ENCODE assay signal across 8 cellular contexts in the genomic region with DNA sequence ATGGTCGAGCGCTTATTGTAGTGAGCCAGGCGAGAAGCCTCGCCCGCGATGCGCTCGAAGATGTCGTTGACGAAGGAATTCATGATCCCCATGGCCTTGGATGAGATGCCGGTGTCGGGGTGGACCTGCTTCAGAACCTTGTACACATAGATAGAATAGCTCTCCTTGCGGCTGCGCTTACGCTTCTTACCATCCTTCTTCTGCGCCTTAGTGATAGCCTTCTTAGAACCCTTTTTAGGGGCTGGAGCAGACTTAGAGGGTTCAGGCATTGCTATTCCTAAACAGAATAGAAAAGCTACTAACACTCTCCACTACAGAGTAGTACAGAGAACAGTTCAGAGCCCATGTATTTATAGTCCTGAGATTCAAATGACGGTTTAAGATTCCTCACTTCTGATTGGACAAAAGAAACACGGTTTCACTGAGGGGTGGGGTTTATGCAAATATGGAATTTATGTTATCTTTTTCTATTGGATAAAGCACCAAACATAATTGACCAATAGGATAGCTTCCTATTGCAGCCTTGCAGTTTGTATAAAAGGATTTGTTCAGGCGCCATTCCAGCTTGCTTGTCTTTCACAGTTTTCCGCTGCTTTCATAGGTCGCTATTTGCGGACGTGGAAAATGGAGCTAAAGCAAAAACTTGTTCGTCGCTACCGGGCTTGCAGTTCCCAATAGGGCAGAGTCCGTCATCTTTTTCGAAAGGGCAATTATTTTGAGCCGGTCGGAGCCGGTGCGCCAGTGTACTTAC. TPM values are rescaled to one million over a fixed set of nuclear protein-coding genes. Genes with fewer than 3 reads are reported as not detected.
DNase-seq lines count a peak whose midpoint lies in the region; ATAC-seq and TF ChIP-seq lines count a peak whose summit lies in the region.

No MANE protein-coding gene starts in this region.

- no peaks in the 10 kb centered on the region for H3K79me2 ChIP-seq in PC-3 (ENCODE audit: low read length)

- H3K4me1 ChIP-seq in PC-3 (ENCODE audit: insufficient read depth, low read length): peaks cover 21% of the 10 kb centered on the region

- TSS peak; percentile 97 for BruUV-seq in PC-3 (replicated peaks; lab: Mats Ljungman, UMichigan)

- no peaks in the 10 kb centered on the region for H3K36me3 ChIP-seq in PC-3 (ENCODE audit: low read depth, low read length)

- TF ChIP-seq POLR2A in GM18951 (IDR thresholded peaks at IDR 0.05; ENCODE audit: extremely low read depth, insufficient read depth, insufficient read length): peak; percentile 89

- H3K27me3 ChIP-seq in PC-3 (ENCODE audit: low read length): no peaks in the 10 kb centered on the region

- H3K9me2 ChIP-seq in PC-3 (replicated peaks; ENCODE audit: low read length): no peaks in the 10 kb centered on the region

- H3K4me2 ChIP-seq in PC-3 (ENCODE audit: low read length): peak overlapping the region; percentile 97

- in situ Hi-C loops in GM18951 (cut with MboI; ENCODE audit: low sequenced_read_pairs, unreplicated experiment): loop anchor here (25.0 kb wide), 1 partner anchor 1094 kb away; a partner anchor contains a TSS

- H2AFZ ChIP-seq in PC-3 (ENCODE audit: low read length): peak overlapping the region; percentile 58; the same call in 1 of the 2 replicates

- no peaks in the 10 kb centered on the region for H4K20me1 ChIP-seq in PC-3 (ENCODE audit: low read length)

- no peaks in the 10 kb centered on the region for H3K9me3 ChIP-seq in PC-3 (ENCODE audit: low read length)

- peak; percentile 52 for ATAC-seq in HG03175 (IDR thresholded peaks at IDR 0.05; ENCODE audit: unreplicated experiment)
- peak; percentile 67 for ATAC-seq in PC-3

- no peak for TF ChIP-seq CTCF in AG09309 (IDR thresholded peaks at IDR 0.05; ENCODE audit: control insufficient read depth, insufficient read depth, low read depth, low read length, missing control alignments)
- TF ChIP-seq CTCF in PC-3 (conservative IDR thresholded peaks at IDR 0.05; ENCODE audit: low read depth, low read length): no peak
- TF ChIP-seq CTCF in foreskin fibroblast (IDR thresholded peaks at IDR 0.05; ENCODE audit: low read depth, low read length): no peak

- peak overlapping the region; percentile 84 for H3K9ac ChIP-seq in PC-3 (ENCODE audit: low read length)

- CTCF ChIA-PET in PC-3 (lab: Charles Lee): interaction anchor here (0.6 to 1.5 kb wide), 4 partner anchors 8 to 24 kb away, joined by 3 to 16 read pairs (median 5); a partner anchor contains a TSS

- intact Hi-C loops in PC-3 (cut with micrococcal nuclease): loop anchor here (1.0 to 5.0 kb wide), 5 partner anchors 10 to 244 kb away; a partner anchor contains a TSS

- peak overlapping the region; percentile 74 for H3K27ac ChIP-seq in PC-3 (ENCODE audit: low read length)

- H3K4me3 ChIP-seq in AG09309 (ENCODE audit: control insufficient read depth, low read depth, low read length) (peak overlapping the region; percentile 52), PC-3 (ENCODE audit: low read length) (peak overlapping the region; percentile 71), foreskin fibroblast (ENCODE audit: low read depth in 1 of 2, low read length in 2 of 2) (peak overlapping the region; percentile 49 to 62)

- peak; percentile 97 for DNase-seq in AG09309 (ENCODE audit: low read depth)
- DNase-seq in PC-3: peak; percentile 99
- DNase-seq in activated naive CD4-positive, alpha-beta T cell treated with Interleukin-2 at 50 U/mL for 16 hours: peak; percentile 62
- peak; percentile 90 to 94 for DNase-seq in foreskin fibroblast
- peak in 51 of 56 donors; percentile 14 to 83 (median 53) for DNase-seq in nucleus accumbens (lab: John Stamatoyannopoulos, UW)
- DNase-seq in NCI-H2081 (lab: John Stamatoyannopoulos, UW): no peak

- POLR2A ChIA-PET in PC-3 (lab: Charles Lee; ENCODE audit: unreplicated experiment): interaction anchor here (0.6 to 2.9 kb wide), 16 partner anchors 9 to 1655 kb away, joined by 3 to 72 read pairs (median 6); a partner anchor contains a TSS

- peaks cover 26% of the 10 kb centered on the region for H3F3A ChIP-seq in PC-3 (ENCODE audit: low read length, unreplicated experiment)

RNA-seq across cellular contexts. Expression of a gene that starts 43.7 kb away (rescaled TPM):
- not detected in 2 replicates for total RNA-seq in PC-3 (2014; rRNA removed)

Comparison
In these comparisons a context has a peak if more than half of its experiments do, and no peak if none do; other contexts are left out.
1. DNase-seq: peak in AG09309 (single experiment), PC-3 (single experiment), activated naive CD4-positive, alpha-beta T cell treated with Interleukin-2 at 50 U/mL for 16 hours (single experiment), foreskin fibroblast (2 of 2) and nucleus accumbens (51 of 56); none in NCI-H2081 (0 of 2).
2. Peak in every context shown above with its lines, with median percentiles within 50 percentile points of each other: H3K4me3 ChIP-seq.